In the genomic region with DNA sequence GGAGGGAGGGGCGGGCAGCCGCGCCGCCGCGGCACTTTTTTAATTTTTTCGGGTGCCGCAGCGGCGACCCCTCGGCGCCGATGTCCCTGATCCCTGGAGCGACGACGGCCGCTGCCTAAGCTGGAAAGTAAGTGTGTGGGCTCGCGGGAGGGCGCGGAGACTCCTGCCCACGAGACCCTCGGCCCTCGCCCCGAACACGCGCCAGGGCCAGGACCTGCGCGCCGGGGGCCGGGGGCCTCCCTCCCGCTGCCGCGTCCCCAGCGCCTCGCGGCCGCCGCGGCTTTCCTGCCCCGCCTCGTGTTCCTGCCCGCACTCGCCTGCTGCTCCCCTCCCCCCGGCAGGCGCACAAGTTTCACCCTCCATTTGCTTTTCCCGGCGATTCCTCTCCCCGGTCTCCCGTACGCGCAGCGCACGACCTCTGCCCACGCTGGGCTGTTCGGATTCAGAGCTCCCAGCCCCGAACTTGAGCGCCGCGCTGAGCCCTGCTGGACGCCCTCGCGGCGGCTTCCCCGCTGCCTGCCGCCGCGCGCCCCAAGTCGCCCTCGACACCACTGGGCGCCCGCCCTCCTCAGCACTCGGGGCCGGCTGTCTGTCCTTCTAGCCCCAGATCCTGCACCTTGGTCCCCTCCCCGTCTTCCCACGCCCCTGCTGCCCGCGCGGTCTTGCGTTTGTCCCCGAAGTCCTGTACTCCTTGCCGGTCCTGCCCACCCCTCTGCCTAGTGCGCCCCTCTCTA, we compare ENCODE assay signal across 8 cellular contexts. TPM values are rescaled to one million over a fixed set of nuclear protein-coding genes. Genes with fewer than 3 reads are reported as not detected.
A peak's percentile ranks its signal among the peaks of the same experiment; 100 is the strongest.
DNase-seq lines count a peak whose midpoint lies in the region; ATAC-seq and TF ChIP-seq lines count a peak whose summit lies in the region.

No MANE protein-coding gene starts in this region.

- H3K79me1 ChIP-seq in IMR-90 (ENCODE audit: low read depth in 1 of 2, low read length in 2 of 2): peaks cover 10 to 34% of the 10 kb centered on the region in 2 experiments

- no peak overlapping the region; the same call in 2 of the 3 replicates for H2BK15ac ChIP-seq in IMR-90 (ENCODE audit: low read depth, low read length)

- H3K9ac ChIP-seq in IMR-90 (ENCODE audit: low read depth, low read length): peak overlapping the region; percentile 71
- peak overlapping the region; percentile 65 for H3K9ac ChIP-seq in SU-DHL-6 (ENCODE audit: low read length)

- POLR2A ChIA-PET in IMR-90 (lab: Charles Lee; ENCODE audit: unreplicated experiment): interaction anchor here (0.6 kb wide), 1 partner anchor 403 kb away, joined by 3 read pairs; no protein-coding TSS in a partner anchor

- in situ Hi-C loops in IMR-90 (cut with MboI; ENCODE audit: low sequenced_read_pairs): loop anchor here (10.0 kb wide), 1 partner anchor 288 kb away; no protein-coding TSS in a partner anchor

- H2BK120ac ChIP-seq in IMR-90 (ENCODE audit: low read depth, low read length): peak overlapping the region; percentile 73; the same call in 1 of the 2 replicates

- peaks cover 4% of the 10 kb centered on the region; the same call in 1 of the 2 replicates for H3K27me3 ChIP-seq in IMR-90 (ENCODE audit: control insufficient read depth, insufficient read depth, low read length)
- no peaks in the 10 kb centered on the region for H3K27me3 ChIP-seq in SU-DHL-6 (ENCODE audit: low read length)
- no peaks in the 10 kb centered on the region for H3K27me3 ChIP-seq in right atrium auricular region
- no peaks in the 10 kb centered on the region for H3K27me3 ChIP-seq in psoas muscle (ENCODE audit: insufficient read depth in 3 of 3, low read length in 2 of 3)
- H3K27me3 ChIP-seq in vagina: no peaks in the 10 kb centered on the region

- H3K9me1 ChIP-seq in IMR-90 (ENCODE audit: insufficient read depth, low read length): 0 out of 2 replicates have a peak, but pooled peaks cover 2% of the 10 kb centered on the region

- ATAC-seq in GM21619 (IDR thresholded peaks at IDR 0.05; ENCODE audit: unreplicated experiment) (peak; percentile 31), IMR-90 (ENCODE audit: low read depth) (peak; percentile 44), psoas muscle (peak; percentile 38 to 60 (median 42))

- H2AK5ac ChIP-seq in IMR-90 (ENCODE audit: low read depth, low read length): no peak overlapping the region

- H3K9me2 ChIP-seq in SU-DHL-6 (replicated peaks; ENCODE audit: insufficient read depth, low read length): no peaks in the 10 kb centered on the region

- H3K23ac ChIP-seq in IMR-90 (ENCODE audit: low read depth, low read length): peak overlapping the region; percentile 63

- intact Hi-C loops in IMR-90 (cut with micrococcal nuclease): loop anchor here (2.0 to 10.0 kb wide), 9 partner anchors 42 to 672 kb away; no protein-coding TSS in a partner anchor
- intact Hi-C loops in psoas muscle (cut with DNase I): loop anchor here (5.0 to 10.0 kb wide), 3 partner anchors 168 to 298 kb away; no protein-coding TSS in a partner anchor
- intact Hi-C loops in vagina (cut with DNase I): loop anchor here (10.0 kb wide), 1 partner anchor 298 kb away; no protein-coding TSS in a partner anchor

- peak overlapping the region; percentile 84 for H2AK9ac ChIP-seq in IMR-90 (replicated peaks; ENCODE audit: low read depth, low read length, poor library complexity)

- H3K79me2 ChIP-seq in SU-DHL-6 (ENCODE audit: insufficient read depth, low read length): no peaks in the 10 kb centered on the region; the same call in 1 of the 2 replicates

- no peaks in the 10 kb centered on the region for H3F3A ChIP-seq in SU-DHL-6 (ENCODE audit: insufficient read depth)

- TF ChIP-seq CTCF in IMR-90 (conservative IDR thresholded peaks at IDR 0.05; ENCODE audit: low read depth, low read length) (0 out of 2 replicates have a peak, but pooled peaks have one; percentile 16), SU-DHL-6 (IDR thresholded peaks at IDR 0.05; ENCODE audit: insufficient read depth, low read length, poor library complexity, severe bottlenecking) (no peak), right atrium auricular region (IDR thresholded peaks at IDR 0.05) (no peak), psoas muscle (IDR thresholded peaks at IDR 0.05) (no peak), vagina (IDR thresholded peaks at IDR 0.05) (no peak)

- H3K9me3 ChIP-seq in IMR-90 (ENCODE audit: control insufficient read depth, insufficient read depth, low read length): no peaks in the 10 kb centered on the region
- H3K9me3 ChIP-seq in SU-DHL-6 (ENCODE audit: insufficient read depth, low read length): no peaks in the 10 kb centered on the region
- H3K9me3 ChIP-seq in right atrium auricular region: no peaks in the 10 kb centered on the region
- H3K9me3 ChIP-seq in psoas muscle: no peaks in the 10 kb centered on the region
- H3K9me3 ChIP-seq in vagina: no peaks in the 10 kb centered on the region

- 0 out of 2 replicates have a peak overlapping the region, but pooled peaks have one; percentile 44 for H3K14ac ChIP-seq in IMR-90 (replicated peaks; ENCODE audit: low read depth, low read length)

- 0% methylated on average over 53 of the region's 84 CpGs; no CpG with 5 or more reads in 1 of the 2 experiments for WGBS in IMR-90 (ENCODE audit: extremely low coverage in 2 of 2, insufficient read length in 1 of 2), 2 experiments
- 0 to 1% (median 1%) methylated on average over 67 to 83 of the region's 84 CpGs for WGBS in adipose tissue, 3 donors
- 0% methylated on average over 26 to 84 of the region's 84 CpGs for WGBS in psoas muscle, 3 donors

- H3K27ac ChIP-seq in IMR-90 (ENCODE audit: insufficient read depth, low read length) (peak overlapping the region; percentile 76), SU-DHL-6 (ENCODE audit: low read depth, low read length) (no peak overlapping the region), adipose tissue (ENCODE audit: low read depth, low read length) (peak overlapping the region; percentile 65), right atrium auricular region (peak overlapping the region; percentile 94), psoas muscle (peak overlapping the region; percentile 91), vagina (peak overlapping the region; percentile 97)

- peak overlapping the region; percentile 39 for H4K91ac ChIP-seq in IMR-90 (ENCODE audit: insufficient read depth, low read depth, low read length)

- H2BK20ac ChIP-seq in IMR-90 (ENCODE audit: low read depth, low read length): no peak overlapping the region

- DNase-seq in Daoy (ENCODE audit: low read depth) (peak; percentile 76), IMR-90 (peak; percentile 61), right atrium auricular region (ENCODE audit: low spot score) (no peak), psoas muscle (peak; percentile 60 to 74), vagina (ENCODE audit: extremely low spot score in 2 of 2) (no peak)

- peak overlapping the region; percentile 75 for H3K4ac ChIP-seq in IMR-90 (ENCODE audit: low read depth, low read length)

- TF ChIP-seq RAD21 in IMR-90 (IDR thresholded peaks at IDR 0.05; ENCODE audit: low read length): no peak; the same call in 1 of the 2 replicates

- H3K4me2 ChIP-seq in IMR-90 (ENCODE audit: low read depth, low read length): peak overlapping the region; percentile 71
- H3K4me2 ChIP-seq in SU-DHL-6 (ENCODE audit: low read depth, low read length, poor library complexity, severe bottlenecking): peak overlapping the region; percentile 57

- TF ChIP-seq POLR2A in IMR-90 (IDR thresholded peaks at IDR 0.05; ENCODE audit: low read depth, low read length): no peak
- no peak for TF ChIP-seq POLR2A in vagina (IDR thresholded peaks at IDR 0.05)

- H4K5ac ChIP-seq in IMR-90 (ENCODE audit: low read depth, low read length): no peak overlapping the region

- no peak overlapping the region for H3K18ac ChIP-seq in IMR-90 (ENCODE audit: low read depth, low read length)

- H3K4me3 ChIP-seq in IMR-90 (ENCODE audit: insufficient read depth, low read depth, low read length) (peak overlapping the region; percentile 90), SU-DHL-6 (ENCODE audit: insufficient read depth, low read length, poor library complexity, severe bottlenecking) (peak overlapping the region; percentile 66), right atrium auricular region (peak overlapping the region; percentile 95 to 96), psoas muscle (peak overlapping the region; percentile 85), vagina (peak overlapping the region; percentile 93 to 97)

- no TSS peak for BruUV-seq in IMR-90 (replicated peaks; lab: Mats Ljungman, UMichigan)

- H3K4me1 ChIP-seq in IMR-90 (ENCODE audit: control insufficient read depth, insufficient read depth, low read length): peaks cover 2% of the 10 kb centered on the region
- peaks cover 0 to 34% of the 10 kb centered on the region in 2 donors for H3K4me1 ChIP-seq in right atrium auricular region
- peaks cover 22% of the 10 kb centered on the region for H3K4me1 ChIP-seq in psoas muscle
- H3K4me1 ChIP-seq in vagina: peaks cover 33% of the 10 kb centered on the region

- peak overlapping the region; percentile 80 for H2BK5ac ChIP-seq in IMR-90 (ENCODE audit: low read depth, low read length, poor library complexity, severe bottlenecking)

- H2AFZ ChIP-seq in IMR-90 (replicated peaks; ENCODE audit: low read length, poor library complexity) (peak overlapping the region; percentile 96), SU-DHL-6 (ENCODE audit: low read depth, low read length, severe bottlenecking) (peak overlapping the region; percentile 59)

- H3K36me3 ChIP-seq in IMR-90 (ENCODE audit: control insufficient read depth, insufficient read depth, low read length): no peaks in the 10 kb centered on the region
- no peaks in the 10 kb centered on the region for H3K36me3 ChIP-seq in SU-DHL-6 (ENCODE audit: low read length)
- H3K36me3 ChIP-seq in right atrium auricular region: no peaks in the 10 kb centered on the region
- no peaks in the 10 kb centered on the region for H3K36me3 ChIP-seq in psoas muscle (ENCODE audit: insufficient read depth in 1 of 2, low read depth in 1 of 2)
- H3K36me3 ChIP-seq in vagina: no peaks in the 10 kb centered on the region

- peak overlapping the region; percentile 47 for H3K56ac ChIP-seq in IMR-90 (ENCODE audit: extremely low read depth, insufficient read depth, low read length)

- CTCF ChIA-PET in IMR-90 (lab: Yijun Ruan, JAX): interaction anchor here (0.6 to 2.5 kb wide), 5 partner anchors 16 to 297 kb away, joined by 3 to 11 read pairs (median 6); no protein-coding TSS in a partner anchor

- dilution Hi-C loops in IMR-90 (cut with HindIII; ENCODE audit: low sequenced_read_pairs, unreplicated experiment): no loop called here

- peak overlapping the region; percentile 33 to 62; a peak in 1 of 4 replicates for H4K8ac ChIP-seq in IMR-90 (ENCODE audit: low read depth in 2 of 2, low read length in 2 of 2)

- H4K20me1 ChIP-seq in IMR-90 (ENCODE audit: insufficient read depth, low read length) (peaks cover 25% of the 10 kb centered on the region), SU-DHL-6 (ENCODE audit: low read depth, low read length) (peaks cover 14% of the 10 kb centered on the region)

RNA-seq across cellular contexts. Expression of a gene that starts 0.5 kb away (rescaled TPM):
- 27.6 and 31.8 TPM in 2 replicates for total RNA-seq in Daoy (2014; rRNA removed; shearing (Covaris generic))
- total RNA-seq in IMR-90 (2012; rRNA removed) (37.5 and 37.8 TPM in 2 replicates), right atrium auricular region (10 to 100 TPM; 36.2 to 39.2 TPM), psoas muscle (10 to 100 TPM; 18.0 to 23.8 (median 21.0) TPM), vagina (71.5 TPM)
- polyA plus RNA-seq in IMR-90 (2012; rRNA removed) (18.6 and 20.1 TPM in 2 replicates), adipose tissue (10 to 100 TPM; 11.5 to 35.2 (median 25.9) TPM), psoas muscle (10 to 100 TPM in 1 of 3 donors, 1 to 10 TPM in 2; 6.8 to 17.7 (median 9.8) TPM)
- 7.9 and 9.2 TPM in 2 replicates for polyA plus RNA-seq in IMR-90 (2012; cell fraction: cytosol; rRNA removed)
- 33.8 and 61.9 TPM in 2 replicates for polyA plus RNA-seq in IMR-90 (2012; cell fraction: nucleus; rRNA removed; ENCODE audit: low replicate concordance)

RNA-seq across cellular contexts. Expression of a gene that starts 0.7 kb away (rescaled TPM):
- total RNA-seq in Daoy (2014; rRNA removed; shearing (Covaris generic)): 0.46 and 4.9 TPM in 2 replicates
- total RNA-seq in IMR-90 (2012; rRNA removed) (0.18 and 0.56 TPM in 2 replicates), right atrium auricular region (1 to 10 TPM in 1 of 2 donors, under 1 TPM in 1; 0.20 to 1.1 TPM), psoas muscle (not detected), vagina (not detected)
- polyA plus RNA-seq in IMR-90 (2012; rRNA removed) (0.17 and 0.31 TPM in 2 replicates), adipose tissue (under 1 TPM in 2 of 3 donors, not detected in 1; 0.09 to 0.12 TPM), psoas muscle (under 1 TPM in 1 of 3 donors, not detected in 2; 0.10 TPM)
- 0.04 TPM in 1 of 2 replicates, not detected in the other for polyA plus RNA-seq in IMR-90 (2012; cell fraction: cytosol; rRNA removed)
- 0.08 and 0.62 TPM in 2 replicates for polyA plus RNA-seq in IMR-90 (2012; cell fraction: nucleus; rRNA removed; ENCODE audit: low replicate concordance)

Comparison
In these comparisons a context has a peak if more than half of its experiments do, and no peak if none do; other contexts are left out.
1. DNase-seq: peak in Daoy (single experiment), IMR-90 (single experiment) and psoas muscle (2 of 2); none in right atrium auricular region (single experiment) and vagina (0 of 2).
2. Peak in every context shown above with its lines, with median percentiles within 50 percentile points of each other: ATAC-seq and H3K4me3 ChIP-seq.